In the genomic region with DNA sequence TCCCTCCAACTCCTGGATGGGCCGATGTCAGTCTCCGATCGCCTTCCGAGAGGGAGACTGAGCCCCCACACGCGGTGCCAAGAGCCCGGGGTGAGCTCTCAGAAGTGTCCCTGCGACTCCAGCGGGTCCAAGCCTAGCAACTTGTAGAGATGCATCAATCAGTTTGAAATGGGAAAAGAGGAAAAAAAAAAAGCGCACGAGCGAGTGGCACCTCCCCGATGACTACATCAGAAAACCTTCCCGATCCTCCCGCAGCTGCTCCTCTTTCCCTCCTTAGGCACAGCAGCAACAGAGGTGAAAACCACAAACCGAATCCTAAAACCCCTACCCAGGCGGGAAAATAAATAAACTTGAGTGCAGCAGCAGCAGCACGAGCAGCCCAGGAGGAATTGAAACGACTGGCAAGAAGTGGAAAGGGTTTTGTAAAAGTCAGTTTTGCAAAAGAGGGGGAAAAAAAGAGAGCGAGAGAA, we compare ENCODE assay signal across 9 cellular contexts. TPM values are rescaled to one million over a fixed set of nuclear protein-coding genes. Genes with fewer than 3 reads are reported as not detected.
DNase-seq lines count a peak whose midpoint lies in the region; ATAC-seq, FAIRE-seq and TF ChIP-seq lines count a peak whose summit lies in the region.
"Had no signal": no experiment of that assay in that cellular context is flagged by ENCODE, and none has a peak within 500 bp of the region (broad histone marks: within the 10 kb centered on the region; RNA-seq: fewer than 3 reads in every experiment).

No MANE protein-coding gene starts in this region.

- FAIRE-seq in H54 (lab: Jason Lieb, UNC), result peak; percentile 33
- no peak for FAIRE-seq in GM12878 (lab: Jason Lieb, UNC)
- peak; percentile 46 for FAIRE-seq in keratinocyte (lab: Jason Lieb, UNC)

- H3K9me3 ChIP-seq in BLaER1 treated with 17β-estradiol and CSF1 and Interleukin-3, amounts not matched to agents 10 nM and 100 nM (replicated peaks in 1 of 11), result peaks cover 0 to 10% (median 4%) of the 10 kb centered on the region in 11 experiments; a peak in 6 of 22 replicates
- no peaks in the 10 kb centered on the region for H3K9me3 ChIP-seq in GM12878 (replicated peaks; ENCODE audit: control insufficient read depth, insufficient read depth, low read length)
- H3K9me3 ChIP-seq in keratinocyte (ENCODE audit: control insufficient read depth, low read depth, low read length), result no peaks in the 10 kb centered on the region

- peak overlapping the region in 8 of 11 experiments; percentile 6 to 57 (median 42); a peak in 9 of 22 replicates for H3K9ac ChIP-seq in BLaER1 treated with 17β-estradiol and CSF1 and Interleukin-3, amounts not matched to agents 10 nM and 100 nM
- H3K9ac ChIP-seq in GM12878 (ENCODE audit: control insufficient read depth, insufficient read depth, low read length), result peak overlapping the region; percentile 65
- peak overlapping the region; percentile 92 for H3K9ac ChIP-seq in keratinocyte (ENCODE audit: control insufficient read depth, extremely low read depth, insufficient read depth, low read length)

- SMC1A ChIA-PET in GM12878 (lab: Charles Lee; ENCODE audit: uncharacterized antibody, unreplicated experiment), result interaction anchor here (0.7 to 1.5 kb wide), 5 partner anchors 8 to 306 kb away, joined by 3 to 4 read pairs (median 3); no protein-coding TSS in a partner anchor

- no peaks in the 10 kb centered on the region for H3K9me3 Mint-ChIP-seq in stimulated activated naive B cell treated with anti-CD40 and anti-IgM and Interleukin-4, amounts not matched to agents 10 μg/mL and 1 μg/mL and 100 μg/mL, for 72 hours

- peak overlapping the region; percentile 57 to 73 (median 64) for H3K4me3 ChIP-seq in BLaER1 treated with 17β-estradiol and CSF1 and Interleukin-3, amounts not matched to agents 10 nM and 100 nM
- H3K4me3 ChIP-seq in GM12878 (peak overlapping the region; percentile 69), keratinocyte (ENCODE audit: control insufficient read depth in 2 of 3, extremely low read depth in 1 of 3, insufficient read depth in 2 of 3, low read depth in 1 of 3, low read length in 3 of 3) (peak overlapping the region; percentile 65 to 91 (median 82))

- intact Hi-C loops in GM12878 (cut with micrococcal nuclease; ENCODE audit: unreplicated experiment), result loop anchor here (2.0 to 10.0 kb wide), 11 partner anchors 99 to 987 kb away; no protein-coding TSS in a partner anchor

- no peak for TF ChIP-seq EP300 in GM12878 (IDR thresholded peaks at IDR 0.05; ENCODE audit: borderline replicate concordance in 1 of 2, control insufficient read depth in 1 of 2, low read depth in 2 of 2, low read length in 2 of 2)

- peaks cover 0 to 5% of the 10 kb centered on the region in 2 donors for H3K36me3 Mint-ChIP-seq in stimulated activated naive B cell treated with anti-CD40 and anti-IgM and Interleukin-4, amounts not matched to agents 10 μg/mL and 1 μg/mL and 100 μg/mL, for 72 hours

- peak; percentile 75 for DNase-seq in H54 (ENCODE audit: insufficient read length, low spot score)
- peak; percentile 76 to 82 for DNase-seq in NCI-H446 (lab: John Stamatoyannopoulos, UW)
- no peak for DNase-seq in GM12878 (ENCODE audit: low read depth, low spot score)
- DNase-seq in keratinocyte (ENCODE audit: low read depth, low spot score), result no peak
- DNase-seq in stimulated activated naive B cell treated with anti-CD40 and anti-IgM and Interleukin-4, amounts not matched to agents 10 μg/mL and 1 μg/mL and 100 μg/mL, for 72 hours, result no peak
- no peak for DNase-seq in DMS153 treated with DMSO at 0.1 percent for 48 hours (lab: John Stamatoyannopoulos, UW; ENCODE audit: unreplicated experiment)
- no peak for DNase-seq in activated CD4-positive, alpha-beta T cell treated with anti-CD3 and anti-CD28 coated beads, Interleukin-2, amount 50 U/mL, for 48 hours

- TF ChIP-seq POLR2A in H54 (IDR thresholded peaks at IDR 0.05; ENCODE audit: low read depth, low read length), result no peak
- no peak for TF ChIP-seq POLR2A in GM12878 (IDR thresholded peaks at IDR 0.05; ENCODE audit: low read depth, low read length)

- peaks cover 68 to 80% of the 10 kb centered on the region in 2 donors for H3K27me3 Mint-ChIP-seq in stimulated activated naive B cell treated with anti-CD40 and anti-IgM and Interleukin-4, amounts not matched to agents 10 μg/mL and 1 μg/mL and 100 μg/mL, for 72 hours

- H3K4me1 Mint-ChIP-seq in stimulated activated naive B cell treated with anti-CD40 and anti-IgM and Interleukin-4, amounts not matched to agents 10 μg/mL and 1 μg/mL and 100 μg/mL, for 72 hours, result peaks cover 26 to 46% of the 10 kb centered on the region in 2 donors

- no peak overlapping the region for H3K27ac ChIP-seq in BLaER1 treated with 17β-estradiol and CSF1 and Interleukin-3, amounts not matched to agents 10 nM and 100 nM
- H3K27ac ChIP-seq in GM12878 (ENCODE audit: control insufficient read depth, insufficient read depth) (peak overlapping the region; percentile 58), keratinocyte (ENCODE audit: control insufficient read depth, insufficient read depth, low read length) (peak overlapping the region; percentile 88)

- dilution Hi-C loops in keratinocyte (cut with MboI; ENCODE audit: extremely low pct_ligation_motif_present, low sequenced_read_pairs), result no loop called here

- H2AFZ ChIP-seq in GM12878 (ENCODE audit: control insufficient read depth, low read depth, low read length), result peak overlapping the region; percentile 78
- H2AFZ ChIP-seq in keratinocyte (ENCODE audit: control insufficient read depth, low read length), result peak overlapping the region; percentile 89

- in situ Hi-C loops in GM12878 (cut with MboI), result loop anchor here (10.0 kb wide), 1 partner anchor 567 kb away; no protein-coding TSS in a partner anchor

- TSS peak; percentile 72 for BruUV-seq in GM12878 (replicated peaks; lab: Mats Ljungman, UMichigan)

- peak overlapping the region; percentile 71 for H3K27ac Mint-ChIP-seq in stimulated activated naive B cell treated with anti-CD40 and anti-IgM and Interleukin-4, amounts not matched to agents 10 μg/mL and 1 μg/mL and 100 μg/mL, for 72 hours

- H3K27me3 ChIP-seq in BLaER1 treated with 17β-estradiol and CSF1 and Interleukin-3, amounts not matched to agents 10 nM and 100 nM, result peaks cover 66 to 82% (median 74%) of the 10 kb centered on the region in 11 experiments
- H3K27me3 ChIP-seq in GM12878 (replicated peaks in 1 of 2; ENCODE audit: control insufficient read depth in 2 of 2, insufficient read depth in 2 of 2, low read length in 1 of 2) (peaks cover 0 to 4% of the 10 kb centered on the region in 2 experiments; a peak in 2 of 4 replicates), keratinocyte (ENCODE audit: control insufficient read depth, extremely low read depth, insufficient read depth, low read length) (no peaks in the 10 kb centered on the region)

- TF ChIP-seq RAD21 in GM12878 (IDR thresholded peaks at IDR 0.05; ENCODE audit: insufficient read depth, low read depth, low read length), result no peak

- peak overlapping the region; percentile 79 for H3K4me3 Mint-ChIP-seq in stimulated activated naive B cell treated with anti-CD40 and anti-IgM and Interleukin-4, amounts not matched to agents 10 μg/mL and 1 μg/mL and 100 μg/mL, for 72 hours

- H3K36me3 ChIP-seq in BLaER1 treated with 17β-estradiol and CSF1 and Interleukin-3, amounts not matched to agents 10 nM and 100 nM, result no peaks in the 10 kb centered on the region
- H3K36me3 ChIP-seq in GM12878 (ENCODE audit: control insufficient read depth in 2 of 2, insufficient read depth in 2 of 2, low read length in 1 of 2) (no peaks in the 10 kb centered on the region), keratinocyte (ENCODE audit: control insufficient read depth in 2 of 2, extremely low read depth in 1 of 2, insufficient read depth in 2 of 2, low read length in 2 of 2) (no peaks in the 10 kb centered on the region)

- peaks cover 8 to 40% (median 37%) of the 10 kb centered on the region in 10 experiments; a peak in 19 of 20 replicates for H3K4me1 ChIP-seq in BLaER1 treated with 17β-estradiol and CSF1 and Interleukin-3, amounts not matched to agents 10 nM and 100 nM
- H3K4me1 ChIP-seq in GM12878 (ENCODE audit: control insufficient read depth, insufficient read depth, low read length) (peaks cover 10% of the 10 kb centered on the region), keratinocyte (ENCODE audit: control insufficient read depth, extremely low read depth, insufficient read depth, low read length) (peaks cover 12% of the 10 kb centered on the region)

- H4K20me1 ChIP-seq in BLaER1 treated with 17β-estradiol and CSF1 and Interleukin-3, amounts not matched to agents 10 nM and 100 nM, result peaks cover 0 to 44% (median 29%) of the 10 kb centered on the region in 11 experiments; a peak in 18 of 22 replicates
- H4K20me1 ChIP-seq in GM12878 (ENCODE audit: control insufficient read depth, insufficient read depth) (no peaks in the 10 kb centered on the region), keratinocyte (ENCODE audit: control insufficient read depth, extremely low read depth, insufficient read depth, low read length) (no peaks in the 10 kb centered on the region)

- H3K79me2 ChIP-seq in GM12878 (ENCODE audit: control insufficient read depth, insufficient read depth, low read length), result peaks cover 43% of the 10 kb centered on the region
- peaks cover 41% of the 10 kb centered on the region for H3K79me2 ChIP-seq in keratinocyte (ENCODE audit: control insufficient read depth, insufficient read depth, low read length)

- ATAC-seq in GM12878, result 0 out of 3 replicates have a peak, but pooled peaks have one; percentile 0
- no peak for ATAC-seq in stimulated activated naive B cell treated with anti-CD40 and anti-IgM and Interleukin-4, amounts not matched to agents 10 μg/mL and 1 μg/mL and 100 μg/mL, for 72 hours (replicated peaks)

- POLR2A ChIA-PET in GM12878 (lab: Charles Lee), result interaction anchor here (0.7 kb wide), 1 partner anchor 139 kb away, joined by 3 read pairs; no protein-coding TSS in a partner anchor

- CTCF ChIA-PET in GM12878 (lab: Yijun Ruan, JAX), result interaction anchor here (0.6 to 1.4 kb wide), 4 partner anchors 10 to 195 kb away, joined by 3 to 5 read pairs (median 3); no protein-coding TSS in a partner anchor

- peak overlapping the region; percentile 89 to 100 (median 97) for H3K4me2 ChIP-seq in BLaER1 treated with 17β-estradiol and CSF1 and Interleukin-3, amounts not matched to agents 10 nM and 100 nM
- peak overlapping the region; percentile 88 for H3K4me2 ChIP-seq in GM12878 (ENCODE audit: control insufficient read depth, insufficient read depth)
- peak overlapping the region; percentile 81 for H3K4me2 ChIP-seq in keratinocyte (ENCODE audit: control insufficient read depth, extremely low read depth, insufficient read depth, low read depth, low read length)

- TF ChIP-seq CTCF in GM12878 (IDR thresholded peaks at IDR 0.05 in 2 of 3, conservative IDR thresholded peaks at IDR 0.05 in 1 of 3; ENCODE audit: control insufficient read depth in 2 of 3, extremely low read depth in 1 of 3, insufficient read depth in 1 of 3, low read depth in 3 of 3, low read length in 3 of 3) (no peak), keratinocyte (optimal IDR thresholded peaks at IDR 0.05 in 1 of 3, IDR thresholded peaks at IDR 0.05 in 1 of 3, conservative IDR thresholded peaks at IDR 0.05 in 1 of 3; ENCODE audit: extremely low read depth in 1 of 3, insufficient read depth in 2 of 3, low read length in 3 of 3) (no peak)

- WGBS in GM12878 (ENCODE audit: insufficient coverage, insufficient replicate concordance, low lambda C conversion rate, missing lambda C conversion rate), result 3% methylated on average over 19 of the region's 20 CpGs

- H3K9me1 ChIP-seq in keratinocyte (ENCODE audit: control insufficient read depth, extremely low read depth, insufficient read depth, low read length), result no peaks in the 10 kb centered on the region

- RAD21 ChIA-PET in GM12878 (lab: Charles Lee; ENCODE audit: unreplicated experiment), result interaction anchor here (0.6 to 2.1 kb wide), 8 partner anchors 11 to 373 kb away, joined by 3 to 8 read pairs (median 4); no protein-coding TSS in a partner anchor

RNA-seq across cellular contexts. Expression of a gene that starts 1.0 kb away (rescaled TPM):
- total RNA-seq in GM12878 (2013; cell fraction: nucleolus; rRNA removed), result 67.7 and 72.6 TPM in 2 replicates
- total RNA-seq in GM12878 (2014; rRNA removed) (2.6 and 3.7 TPM in 2 replicates), GM12878 (2014; rRNA removed; fragmentation: Illumina TruSeq; extraction: Trizol) (3.7 and 4.0 TPM in 2 replicates), GM12878 (2021) (11.4 and 13.5 TPM in 2 replicates)
- polyA plus RNA-seq in GM12878 (2011; ENCODE audit: low read depth), result 13.2 TPM
- polyA plus RNA-seq in GM12878 (2011; rRNA removed) (0.09 and 0.19 TPM in 2 replicates), GM12878 (2014; fragmentation: Illumina TruSeq; extraction: Trizol) (3.8 and 4.6 TPM in 2 replicates), GM12878 (2014; fragmentation: Nextera tagmentation; extraction: Ambion mirVana) (1 to 10 TPM; 2.1 to 7.6 TPM), GM12878 (2014; rRNA removed) (1.5 and 1.6 TPM in 2 replicates), GM12878 (2016; fragmentation: Nextera tagmentation; extraction: Ambion mirVana) (10 to 100 TPM in 1 of 2 experiments, 1 to 10 TPM in 1; 9.8 to 12.6 TPM), keratinocyte (2.8 to 5.9 TPM (median 4.8 TPM) in 3 replicates)
- 0.05 and 0.31 TPM in 2 replicates for polyA plus RNA-seq in GM12878 (2011; cell fraction: cytosol; rRNA removed)
- polyA plus RNA-seq in GM12878 (2011; cell fraction: nucleus; rRNA removed), result 0.27 and 0.67 TPM in 2 replicates
- 3.3 and 4.4 TPM in 2 replicates for polyA plus RNA-seq in GM12878 (2012)
- polyA minus RNA-seq in GM12878 (2011; rRNA and poly(A)+ RNA removed), result 0.29 and 0.88 TPM in 2 replicates
- 0.21 TPM in 1 of 2 replicates, not detected in the other for polyA minus RNA-seq in GM12878 (2011; cell fraction: cytosol; rRNA and poly(A)+ RNA removed)
- 1.1 and 2.1 TPM in 2 replicates for polyA minus RNA-seq in GM12878 (2011; cell fraction: nucleus; rRNA and poly(A)+ RNA removed)
- 35.3 TPM for polyA plus RNA-seq in keratinocyte (2011; ENCODE audit: low read depth)
- 1.9 and 3.9 TPM in 2 replicates for polyA plus RNA-seq in keratinocyte (2011; cell fraction: cytosol; rRNA removed)
- 13.1 and 14.5 TPM in 2 replicates for polyA plus RNA-seq in keratinocyte (2011; cell fraction: nucleus; rRNA removed)
- 5.9 and 13.0 TPM in 2 replicates for polyA plus RNA-seq in keratinocyte (2012; ENCODE audit: low replicate concordance)
- polyA minus RNA-seq in keratinocyte, result 6.8 to 19.9 TPM (median 13.7 TPM) in 3 replicates
- 2.7 TPM for polyA minus RNA-seq in keratinocyte (2011; cell fraction: cytosol; rRNA and poly(A)+ RNA removed)
- 12.5 and 23.9 TPM in 2 replicates for polyA minus RNA-seq in keratinocyte (2011; cell fraction: nucleus; rRNA and poly(A)+ RNA removed)
- total RNA-seq: T-helper 1 cell treated with Interleukin-12 subunit alpha and Interleukin-12 subunit beta and Interleukin-4 antibody, amounts not matched to agents 30 ng/mL and 1 ng/mL, for 36 hours had no signal

Comparison
In these comparisons a context has a peak if more than half of its experiments do, and no peak if none do; other contexts are left out.
1. H3K27ac ChIP-seq: peak in GM12878 (single experiment) and keratinocyte (single experiment); none in BLaER1 treated with 17β-estradiol and CSF1 and Interleukin-3, amounts not matched to agents 10 nM and 100 nM (0 of 11).
2. H3K9ac ChIP-seq: peak in every context shown above with its lines; median percentile 92 in keratinocyte; 65 in GM12878; 42 in BLaER1 treated with 17β-estradiol and CSF1 and Interleukin-3, amounts not matched to agents 10 nM and 100 nM.
3. DNase-seq: peak in H54 (single experiment) and NCI-H446 (2 of 2); none in GM12878 (single experiment), keratinocyte (single experiment), stimulated activated naive B cell treated with anti-CD40 and anti-IgM and Interleukin-4, amounts not matched to agents 10 μg/mL and 1 μg/mL and 100 μg/mL, for 72 hours (single experiment), DMS153 treated with DMSO at 0.1 percent for 48 hours (single experiment) and activated CD4-positive, alpha-beta T cell treated with anti-CD3 and anti-CD28 coated beads, Interleukin-2, amount 50 U/mL, for 48 hours (0 of 2).
4. Peak in every context shown above with its lines, with median percentiles within 50 percentile points of each other: H3K4me2 ChIP-seq and H3K4me3 ChIP-seq.